In genomic region chr3:195539479-195539878, GRCh38 we compare ENCODE assay signal across 1 cellular context.
TF ChIP-seq lines count a peak whose summit lies in the region.

No MANE protein-coding gene starts in this region.

TF ChIP-seq in HepG2, 621 proteins besides CTCF, POLR2A, EP300 and RAD21:
- TF ChIP-seq ZBTB14 (CRISPR knock-in tag; IDR thresholded peaks at IDR 0.05) (no peak), ZHX1 (CRISPR knock-in tag; IDR thresholded peaks at IDR 0.05; ENCODE audit: low read depth) (no peak), ATF3 (CRISPR knock-in tag; IDR thresholded peaks at IDR 0.05) (no peak), ZNF143 (CRISPR knock-in tag; IDR thresholded peaks at IDR 0.05) (no peak), MTF1 (CRISPR knock-in tag; IDR thresholded peaks at IDR 0.05) (no peak), ZNF660 (CRISPR knock-in tag; IDR thresholded peaks at IDR 0.05; ENCODE audit: borderline replicate concordance, low read depth) (no peak), ZNF3 (CRISPR knock-in tag; IDR thresholded peaks at IDR 0.05) (no peak), ZNF564 (CRISPR knock-in tag; IDR thresholded peaks at IDR 0.05) (no peak), ZC3H13 (CRISPR knock-in tag; IDR thresholded peaks at IDR 0.05) (no peak), JUND (CRISPR knock-in tag; IDR thresholded peaks at IDR 0.05) (no peak)
